22 cellular contexts compared by ENCODE assay signal in genomic region chr3:11563159-11563558, GRCh38.
A peak's percentile ranks its signal among the peaks of the same experiment; 100 is the strongest.
DNase-seq lines count a peak whose midpoint lies in the region; ATAC-seq and TF ChIP-seq lines count a peak whose summit lies in the region.
"Had no signal": no experiment of that assay in that cellular context is flagged by ENCODE, and none has a peak within 500 bp of the region (broad histone marks: within the 10 kb centered on the region; RNA-seq: fewer than 3 reads in every experiment).

No MANE protein-coding gene starts in this region.

- H3K27ac Mint-ChIP-seq in activated naive CD4-positive, alpha-beta T cell treated with anti-CD3 and anti-CD28 coated beads, Interleukin-2, amount 50 U/mL, for 24 hours: peak overlapping the region; percentile 36
- H3K27ac Mint-ChIP-seq in activated T-helper 17 cell treated with anti-CD3 and anti-CD28 coated beads, Interleukin-2, amount 50 U/mL, for 72 hours: peak overlapping the region; percentile 44
- H3K27ac Mint-ChIP-seq in Caco-2 (ENCODE audit: unreplicated experiment): no peak overlapping the region
- H3K27ac Mint-ChIP-seq: activated CD8-positive, alpha-beta memory T cell treated with anti-CD3 and anti-CD28 coated beads, Interleukin-2, amount 10 ng/mL, durations not matched to agents 7 days and 5 days had no signal

- H3K4me1 Mint-ChIP-seq in activated naive CD4-positive, alpha-beta T cell treated with anti-CD3 and anti-CD28 coated beads, Interleukin-2, amount 50 U/mL, for 24 hours: no peaks in the 10 kb centered on the region
- no peaks in the 10 kb centered on the region for H3K4me1 Mint-ChIP-seq in activated T-helper 17 cell treated with anti-CD3 and anti-CD28 coated beads, Interleukin-2, amount 50 U/mL, for 72 hours
- no peaks in the 10 kb centered on the region for H3K4me1 Mint-ChIP-seq in Caco-2 (ENCODE audit: low read depth, unreplicated experiment)
- H3K4me1 Mint-ChIP-seq: activated CD8-positive, alpha-beta memory T cell treated with anti-CD3 and anti-CD28 coated beads, Interleukin-2, amount 10 ng/mL, durations not matched to agents 7 days and 5 days had no signal

- no peak for TF ChIP-seq CTCF in dorsolateral prefrontal cortex (IDR thresholded peaks at IDR 0.05 in 54 of 56, conservative IDR thresholded peaks at IDR 0.05 in 2 of 56; ENCODE audit: low read depth in 1 of 56, partially characterized antibody in 56 of 56)
- TF ChIP-seq CTCF in Caco-2 (IDR thresholded peaks at IDR 0.05; ENCODE audit: insufficient read depth in 1 of 2, low read depth in 1 of 2, low read length in 1 of 2, severe bottlenecking in 1 of 2, unreplicated experiment in 1 of 2): no peak

- ATAC-seq in activated T-helper 17 cell treated with anti-CD3 and anti-CD28 coated beads, Interleukin-2, amount 50 U/mL, for 72 hours (replicated peaks): no peak
- ATAC-seq: activated CD8-positive, alpha-beta memory T cell treated with anti-CD3 and anti-CD28 coated beads, Interleukin-2, amount 10 ng/mL, durations not matched to agents 7 days and 5 days; foreskin keratinocyte; Right ventricle myocardium inferior had no signal

- no peak overlapping the region for H3K4me3 Mint-ChIP-seq in activated naive CD4-positive, alpha-beta T cell treated with anti-CD3 and anti-CD28 coated beads, Interleukin-2, amount 50 U/mL, for 24 hours
- H3K4me3 Mint-ChIP-seq in activated T-helper 17 cell treated with anti-CD3 and anti-CD28 coated beads, Interleukin-2, amount 50 U/mL, for 72 hours: no peak overlapping the region
- no peak overlapping the region for H3K4me3 Mint-ChIP-seq in Caco-2 (ENCODE audit: unreplicated experiment)
- H3K4me3 Mint-ChIP-seq: activated CD8-positive, alpha-beta memory T cell treated with anti-CD3 and anti-CD28 coated beads, Interleukin-2, amount 10 ng/mL, durations not matched to agents 7 days and 5 days had no signal

- H3K4me1 ChIP-seq in skeletal muscle tissue (ENCODE audit: control insufficient read depth in 3 of 3, insufficient read depth in 3 of 3, low read length in 3 of 3): peaks cover 48 to 53% (median 53%) of the 10 kb centered on the region in 3 donors
- no peaks in the 10 kb centered on the region for H3K4me1 ChIP-seq in Caco-2

- no peak for DNase-seq in activated naive CD4-positive, alpha-beta T cell treated with Interleukin-2 at 50 U/mL for 16 hours
- DNase-seq in dorsolateral prefrontal cortex (no peak), Caco-2 (no peak), NCI-H1105 treated with DMSO at 0.1 percent for 48 hours (lab: John Stamatoyannopoulos, UW) (no peak)
- no peak for DNase-seq in stimulated activated CD4-positive, alpha-beta T cell treated with anti-CD3 and anti-CD28 coated beads, Interleukin-4, amount 100 ng/mL, for 4 hours
- DNase-seq: activated CD4-positive, alpha-beta T cell treated with anti-CD3 and anti-CD28 coated beads for 48 hours; activated CD8-positive, alpha-beta memory T cell treated with anti-CD3 and anti-CD28 coated beads, Interleukin-2, amount 10 ng/mL, durations not matched to agents 7 days and 5 days; activated gamma-delta T cell; DMS 273 treated with DMSO at 0.1 percent for 48 hours; foreskin keratinocyte; GOT3; NCI-H1436; NCI-H526; retina; stomach had no signal

- H3K4me3 ChIP-seq in dorsolateral prefrontal cortex (no peak overlapping the region), skeletal muscle tissue (ENCODE audit: low read length in 3 of 3) (no peak overlapping the region), Caco-2 (ENCODE audit: low read depth, low read length) (no peak overlapping the region)
- H3K4me3 ChIP-seq: BLaER1, stomach, upper lobe of left lung had no signal

- no TSS peak for BruUV-seq in Caco-2 (replicated peaks; lab: Mats Ljungman, UMichigan)

- H3K27me3 ChIP-seq in dorsolateral prefrontal cortex: no peaks in the 10 kb centered on the region
- H3K27me3 ChIP-seq in skeletal muscle tissue (ENCODE audit: control insufficient read depth in 3 of 3, insufficient read depth in 3 of 3, low read length in 3 of 3): no peaks in the 10 kb centered on the region
- H3K27me3 ChIP-seq in Caco-2 (replicated peaks; ENCODE audit: control insufficient read depth, insufficient read depth, low read length): no peaks in the 10 kb centered on the region
- H3K27me3 ChIP-seq: BLaER1, foreskin keratinocyte, stomach, upper lobe of left lung had no signal

- H3K9me3 ChIP-seq in skeletal muscle tissue (ENCODE audit: control insufficient read depth in 3 of 3, low read length in 3 of 3) (no peaks in the 10 kb centered on the region), Caco-2 (no peaks in the 10 kb centered on the region)
- H3K9me3 ChIP-seq: BLaER1, stomach, upper lobe of left lung had no signal

- H3K36me3 ChIP-seq in skeletal muscle tissue (ENCODE audit: control insufficient read depth in 3 of 3, insufficient read depth in 3 of 3, low read length in 3 of 3): peaks cover 14 to 42% (median 41%) of the 10 kb centered on the region in 3 donors
- no peaks in the 10 kb centered on the region for H3K36me3 ChIP-seq in Caco-2 (ENCODE audit: control insufficient read depth, insufficient read depth, low read length)

- peak overlapping the region in 1 of 3 donors; percentile 40 for H3K9ac ChIP-seq in skeletal muscle tissue (ENCODE audit: low read depth in 1 of 3, low read length in 3 of 3)
- H3K9ac ChIP-seq: BLaER1 had no signal

- H3K27ac ChIP-seq in dorsolateral prefrontal cortex (peak overlapping the region in 52 of 59 donors; percentile 4 to 98 (median 71)), skeletal muscle tissue (ENCODE audit: low read depth, low read length) (peak overlapping the region; percentile 14)
- H3K27ac ChIP-seq: BLaER1, epithelial cell of prostate, foreskin keratinocyte had no signal

- POLR2A ChIA-PET in Caco-2 (lab: Charles Lee): no interaction called here

- no peaks in the 10 kb centered on the region for H3K27me3 Mint-ChIP-seq in activated naive CD4-positive, alpha-beta T cell treated with anti-CD3 and anti-CD28 coated beads, Interleukin-2, amount 50 U/mL, for 24 hours
- no peaks in the 10 kb centered on the region for H3K27me3 Mint-ChIP-seq in activated T-helper 17 cell treated with anti-CD3 and anti-CD28 coated beads, Interleukin-2, amount 50 U/mL, for 72 hours
- H3K27me3 Mint-ChIP-seq in Caco-2 (ENCODE audit: insufficient read depth, unreplicated experiment): no peaks in the 10 kb centered on the region
- H3K27me3 Mint-ChIP-seq: activated CD8-positive, alpha-beta memory T cell treated with anti-CD3 and anti-CD28 coated beads, Interleukin-2, amount 10 ng/mL, durations not matched to agents 7 days and 5 days had no signal

- no peaks in the 10 kb centered on the region for H3K9me3 Mint-ChIP-seq in activated naive CD4-positive, alpha-beta T cell treated with anti-CD3 and anti-CD28 coated beads, Interleukin-2, amount 50 U/mL, for 24 hours
- H3K9me3 Mint-ChIP-seq in activated T-helper 17 cell treated with anti-CD3 and anti-CD28 coated beads, Interleukin-2, amount 50 U/mL, for 72 hours: no peaks in the 10 kb centered on the region
- no peaks in the 10 kb centered on the region for H3K9me3 Mint-ChIP-seq in Caco-2 (ENCODE audit: unreplicated experiment)

- CTCF ChIA-PET in Caco-2 (lab: Charles Lee): no interaction called here

- H3K36me3 Mint-ChIP-seq in activated naive CD4-positive, alpha-beta T cell treated with anti-CD3 and anti-CD28 coated beads, Interleukin-2, amount 50 U/mL, for 24 hours: peaks cover 3% of the 10 kb centered on the region
- H3K36me3 Mint-ChIP-seq in activated T-helper 17 cell treated with anti-CD3 and anti-CD28 coated beads, Interleukin-2, amount 50 U/mL, for 72 hours (ENCODE audit: low read depth): peaks cover 61% of the 10 kb centered on the region
- H3K36me3 Mint-ChIP-seq in Caco-2 (ENCODE audit: insufficient read depth, unreplicated experiment): peaks cover 45% of the 10 kb centered on the region

- intact Hi-C loops in dorsolateral prefrontal cortex (cut with DNase I) (loop anchor here in 1 of 2 donors (10.0 kb wide), 1 partner anchor 108 kb away; no protein-coding TSS in a partner anchor), Caco-2 (cut with micrococcal nuclease; ENCODE audit: unreplicated experiment) (no loop called here)
